ENCODE assay signal across 13 cellular contexts in genomic region chr1:24952413-24952841, GRCh38. TPM values are rescaled to one million over a fixed set of nuclear protein-coding genes. Genes with fewer than 3 reads are reported as not detected.
A peak's percentile ranks its signal among the peaks of the same experiment; 100 is the strongest.
DNase-seq lines count a peak whose midpoint lies in the region; ATAC-seq, FAIRE-seq and TF ChIP-seq lines count a peak whose summit lies in the region.
"Had no signal": no experiment of that assay in that cellular context is flagged by ENCODE, and none has a peak within 500 bp of the region (broad histone marks: within the 10 kb centered on the region; RNA-seq: fewer than 3 reads in every experiment).

No MANE protein-coding gene starts in this region.

- DNase-seq in CD1c-positive myeloid dendritic cell (ENCODE audit: extremely low spot score) (peak; percentile 39), GM12891 (ENCODE audit: insufficient read length, low spot score) (no peak), RWPE2 (ENCODE audit: low spot score) (peak; percentile 23), NCI-H2081 (lab: John Stamatoyannopoulos, UW) (no peak), AG08395 (ENCODE audit: low spot score) (no peak)
- peak; percentile 44 for DNase-seq in central memory CD4-positive, alpha-beta T cell
- DNase-seq: COR-L47, mesendoderm, MM.1S had no signal

- no peaks in the 10 kb centered on the region for H3K9me3 ChIP-seq in RWPE2 (ENCODE audit: severe bottlenecking)

- H3K27me3 ChIP-seq in RWPE2 (ENCODE audit: insufficient read depth, poor library complexity, severe bottlenecking), result no peaks in the 10 kb centered on the region

- H3K4me3 ChIP-seq in RWPE2 (ENCODE audit: severe bottlenecking), result no peak overlapping the region

- no peak for TF ChIP-seq POLR2A in GM12891 (IDR thresholded peaks at IDR 0.05; ENCODE audit: low read depth, low read length)

- H3K4me1 ChIP-seq in RWPE2 (ENCODE audit: insufficient read depth, poor library complexity, severe bottlenecking), result peaks cover 17% of the 10 kb centered on the region

- peak overlapping the region; percentile 12 for H3K27ac ChIP-seq in RWPE2 (ENCODE audit: poor library complexity, severe bottlenecking)

- no peak for ATAC-seq in RWPE2 (ENCODE audit: low read depth)
- ATAC-seq in GM19035 (IDR thresholded peaks at IDR 0.05; ENCODE audit: unreplicated experiment), result no peak
- no peak for ATAC-seq in HG02798 (IDR thresholded peaks at IDR 0.05; ENCODE audit: poor library complexity, unreplicated experiment)
- ATAC-seq: Panc1 had no signal

- FAIRE-seq in GM12891 (lab: Jason Lieb, UNC), result peak; percentile 94
- FAIRE-seq: colon had no signal

- TF ChIP-seq CTCF in RWPE2 (IDR thresholded peaks at IDR 0.05; ENCODE audit: poor library complexity, severe bottlenecking), result peak; percentile 8

- no peaks in the 10 kb centered on the region for H3K36me3 ChIP-seq in RWPE2 (ENCODE audit: low read depth)

TF ChIP-seq in GM12891, 5 proteins besides CTCF, POLR2A, EP300 and RAD21:
- TF ChIP-seq POLR2AphosphoS5 (IDR thresholded peaks at IDR 0.05; ENCODE audit: low read depth, low read length), result no peak
- no peak for TF ChIP-seq PAX5 (IDR thresholded peaks at IDR 0.05; ENCODE audit: insufficient read depth, low read length, severe bottlenecking)
- no peak for TF ChIP-seq TAF1 (IDR thresholded peaks at IDR 0.05; ENCODE audit: low read depth, low read length)
- no peak for TF ChIP-seq SPI1 (IDR thresholded peaks at IDR 0.05; ENCODE audit: low read depth, low read length)
- no peak for TF ChIP-seq POU2F2 (IDR thresholded peaks at IDR 0.05; ENCODE audit: low read depth, low read length)

RNA-seq across cellular contexts. Expression of gene RUNX3, which starts 22.4 kb away (rescaled TPM):
- 82.2 TPM for polyA plus RNA-seq in GM12891 (2012; ENCODE audit: low read depth, missing spikeins)

Comparison
In these comparisons a context has a peak if more than half of its experiments do, and no peak if none do; other contexts are left out.
1. DNase-seq: peak in CD1c-positive myeloid dendritic cell (single experiment), RWPE2 (single experiment) and central memory CD4-positive, alpha-beta T cell (single experiment); none in GM12891 (single experiment), NCI-H2081 (0 of 2) and AG08395 (single experiment).